16 cellular contexts compared by ENCODE assay signal in the genomic region with DNA sequence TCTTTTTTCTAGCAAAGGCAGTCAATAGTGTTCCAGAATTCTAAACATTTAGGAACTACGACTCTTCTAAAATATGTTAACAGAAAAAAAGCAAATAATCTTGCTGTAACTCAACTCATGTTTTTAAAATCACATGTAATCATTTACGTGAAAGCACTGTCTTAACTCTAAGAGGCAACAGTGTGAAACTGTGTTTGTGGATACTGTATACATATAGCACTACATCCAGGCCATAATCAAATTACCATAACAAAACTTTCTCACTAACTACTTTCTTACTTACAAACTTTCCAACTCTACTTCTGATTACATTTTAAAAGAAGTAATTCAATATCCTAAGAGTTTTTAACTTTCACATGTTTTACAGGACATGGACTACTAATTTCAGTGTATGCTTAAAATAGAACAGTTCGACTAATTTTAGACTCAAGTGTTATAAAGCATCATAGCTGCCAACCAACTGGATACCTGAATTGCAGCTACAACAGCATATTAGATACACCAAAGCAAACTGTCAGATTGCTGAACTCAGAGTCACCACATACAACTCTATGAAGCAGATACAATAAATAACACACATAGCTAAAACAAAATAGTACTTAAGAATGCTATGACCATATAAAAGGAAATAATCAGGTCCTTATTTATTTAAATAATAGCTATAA.
"Had no signal": no experiment of that assay in that cellular context is flagged by ENCODE, and none has a peak within 500 bp of the region (broad histone marks: within the 10 kb centered on the region; RNA-seq: fewer than 3 reads in every experiment).

No MANE protein-coding gene starts in this region.

- H3K27me3 ChIP-seq: adrenal gland, body of pancreas, tibial artery had no signal

- ATAC-seq: activated T-helper 17 cell treated with anti-CD3 and anti-CD28 coated beads, Interleukin-2, amount 50 U/mL, for 72 hours; body of pancreas; effector memory CD8-positive, alpha-beta T cell; mucosa of descending colon had no signal

- H3K4me1 Mint-ChIP-seq: activated T-helper 17 cell treated with anti-CD3 and anti-CD28 coated beads, Interleukin-2, amount 50 U/mL, for 72 hours had no signal

- H3K4me3 ChIP-seq: adrenal gland, body of pancreas, mucosa of descending colon, skin epidermis, tibial artery had no signal

- DNase-seq: activated CD4-positive, alpha-beta T cell treated with anti-CD3 and anti-CD28 coated beads for 48 hours; activated naive CD4-positive, alpha-beta T cell treated with anti-CD3 and anti-CD28 coated beads, Interleukin-2, amount 50 U/mL, for 16 hours; activated T-cell treated with anti-CD3 and anti-CD28 coated beads for 4 hours; adrenal gland; body of pancreas; effector memory CD8-positive, alpha-beta T cell; hypothalamus; mucosa of descending colon; occipital lobe; tibial artery had no signal

- H3K27me3 Mint-ChIP-seq: dendritic cell treated with granulocyte-macrophage colony-stimulating factor and Interleukin-4, amounts not matched to agents 40 ng/mL and 50 ng/mL, for 4 days had no signal

- H3K36me3 ChIP-seq: adrenal gland, tibial artery had no signal

- H3K27ac Mint-ChIP-seq: activated T-helper 17 cell treated with anti-CD3 and anti-CD28 coated beads, Interleukin-2, amount 50 U/mL, for 72 hours; dendritic cell treated with granulocyte-macrophage colony-stimulating factor and Interleukin-4, amounts not matched to agents 40 ng/mL and 50 ng/mL, for 4 days; effector memory CD8-positive, alpha-beta T cell; nephron; T-helper 1 cell treated with Interleukin-12 subunit alpha and Interleukin-12 subunit beta and Interleukin-4 antibody, amounts not matched to agents 30 μg/mL and 1 μg/mL, for 36 hours had no signal

- H3K9me3 Mint-ChIP-seq: activated T-helper 17 cell treated with anti-CD3 and anti-CD28 coated beads, Interleukin-2, amount 50 U/mL, for 72 hours; dendritic cell treated with granulocyte-macrophage colony-stimulating factor and Interleukin-4, amounts not matched to agents 40 ng/mL and 50 ng/mL, for 4 days; nephron; T-helper 1 cell treated with Interleukin-12 subunit alpha and Interleukin-12 subunit beta and Interleukin-4 antibody, amounts not matched to agents 30 μg/mL and 1 μg/mL, for 36 hours had no signal

- H3K4me3 Mint-ChIP-seq: activated T-helper 17 cell treated with anti-CD3 and anti-CD28 coated beads, Interleukin-2, amount 50 U/mL, for 72 hours; dendritic cell treated with granulocyte-macrophage colony-stimulating factor and Interleukin-4, amounts not matched to agents 40 ng/mL and 50 ng/mL, for 4 days; effector memory CD8-positive, alpha-beta T cell; nephron; T-helper 1 cell treated with Interleukin-12 subunit alpha and Interleukin-12 subunit beta and Interleukin-4 antibody, amounts not matched to agents 30 μg/mL and 1 μg/mL, for 36 hours had no signal

- H3K27ac ChIP-seq: adrenal gland, body of pancreas, epithelial cell of prostate, skin epidermis, tibial artery had no signal

- H3K9me3 ChIP-seq: adrenal gland, body of pancreas, mucosa of descending colon, tibial artery had no signal

- H3K4me1 ChIP-seq: adrenal gland, body of pancreas had no signal
